Comparison of ENCODE assay signal across 7 cellular contexts in genomic region chr4:88033309-88033708, GRCh38. TPM values are rescaled to one million over a fixed set of nuclear protein-coding genes. Genes with fewer than 3 reads are reported as not detected.
DNase-seq lines count a peak whose midpoint lies in the region; ATAC-seq, FAIRE-seq and TF ChIP-seq lines count a peak whose summit lies in the region.

No MANE protein-coding gene starts in this region.

- H3K14ac ChIP-seq in H1 (ENCODE audit: insufficient read length), result no peak overlapping the region

- peak; percentile 72 to 78 for TF ChIP-seq RAD21 in H1 (IDR thresholded peaks at IDR 0.05 in 1 of 2, conservative IDR thresholded peaks at IDR 0.05 in 1 of 2; ENCODE audit: low read depth in 2 of 2, low read length in 2 of 2)

- no peak overlapping the region for H2BK12ac ChIP-seq in H1 (ENCODE audit: low read depth, low read length)

- H3K79me2 ChIP-seq in DOHH2 (ENCODE audit: control insufficient read depth, low read length), result no peaks in the 10 kb centered on the region; the same call in 1 of the 2 replicates
- H3K79me2 ChIP-seq in H1 (ENCODE audit: control insufficient read depth in 1 of 2, insufficient read depth in 2 of 2, low read length in 2 of 2), result peaks cover 0 to 6% of the 10 kb centered on the region in 2 experiments; a peak in 1 of 4 replicates

- ATAC-seq in GM21360 (IDR thresholded peaks at IDR 0.05; ENCODE audit: unreplicated experiment), result peak; percentile 58
- no peak for ATAC-seq in GM21737 (IDR thresholded peaks at IDR 0.05; ENCODE audit: unreplicated experiment)

- peaks cover 2% of the 10 kb centered on the region; the same call in 1 of the 2 replicates for H3K79me1 ChIP-seq in H1 (ENCODE audit: low read depth, low read length)

- H3K9ac ChIP-seq in H1 (replicated peaks in 1 of 4; ENCODE audit: extremely low read depth in 1 of 4, low read depth in 3 of 4, low read length in 3 of 4), result no peak overlapping the region

- H3K4me1 ChIP-seq in DOHH2 (ENCODE audit: control insufficient read depth, low read length) (no peaks in the 10 kb centered on the region), H1 (replicated peaks in 1 of 4; ENCODE audit: control insufficient read depth in 3 of 4, insufficient read depth in 4 of 4, low read length in 3 of 4) (no peaks in the 10 kb centered on the region)

- DNase-seq in LHCN-M2 (ENCODE audit: low read depth), result peak; percentile 66
- peak; percentile 4 for DNase-seq in T-helper 9 cell
- DNase-seq in H1 (ENCODE audit: low read depth in 1 of 2, low spot score in 2 of 2), result no peak
- DNase-seq in midbrain (lab: John Stamatoyannopoulos, UW), result peak; percentile 25

- H3K9me3 ChIP-seq in DOHH2 (ENCODE audit: control insufficient read depth, insufficient read depth, low read length) (no peaks in the 10 kb centered on the region), H1 (ENCODE audit: insufficient read depth in 2 of 2, low read depth in 1 of 2, low read length in 1 of 2) (no peaks in the 10 kb centered on the region)

- no peak overlapping the region for H4K8ac ChIP-seq in H1 (ENCODE audit: extremely low read depth, insufficient read depth, low read length)

- H3K27me3 ChIP-seq in DOHH2 (ENCODE audit: control insufficient read depth, low read length), result no peaks in the 10 kb centered on the region
- no peaks in the 10 kb centered on the region for H3K27me3 ChIP-seq in H1 (replicated peaks in 1 of 4; ENCODE audit: control insufficient read depth in 3 of 4, extremely low read depth in 1 of 4, insufficient read depth in 3 of 4, low read length in 3 of 4)

- H2BK120ac ChIP-seq in H1 (replicated peaks; ENCODE audit: low read depth, low read length), result no peak overlapping the region

- no peak overlapping the region for H3K56ac ChIP-seq in H1 (replicated peaks; ENCODE audit: insufficient read length, low read depth, low read length)

- TF ChIP-seq EP300 in H1 (IDR thresholded peaks at IDR 0.05; ENCODE audit: borderline replicate concordance in 1 of 2, low read depth in 2 of 2, low read length in 2 of 2), result no peak

- no peak overlapping the region for H2BK20ac ChIP-seq in H1 (ENCODE audit: low read length)

- TF ChIP-seq POLR2A in H1 (IDR thresholded peaks at IDR 0.05; ENCODE audit: control extremely low read depth in 1 of 2, low read depth in 2 of 2, low read length in 2 of 2), result no peak

- CTCF ChIA-PET in H1 (lab: Charles Lee; ENCODE audit: partially characterized antibody), result interaction anchor here (0.6 to 3.3 kb wide), 39 partner anchors 9 to 657 kb away, joined by 3 to 46 read pairs (median 4); no protein-coding TSS in a partner anchor

- H3K9me2 ChIP-seq in DOHH2 (replicated peaks; ENCODE audit: control insufficient read depth, low read length), result no peaks in the 10 kb centered on the region

- no peak overlapping the region for H3K18ac ChIP-seq in H1 (ENCODE audit: extremely low read depth, low read length)

- peaks cover 54% of the 10 kb centered on the region for H3K36me3 ChIP-seq in DOHH2 (ENCODE audit: control insufficient read depth, low read length)
- H3K36me3 ChIP-seq in H1 (ENCODE audit: control insufficient read depth in 2 of 4, insufficient read depth in 4 of 4, low read length in 3 of 4), result peaks cover 10 to 37% (median 24%) of the 10 kb centered on the region in 4 experiments; a peak in 6 of 8 replicates

- H3K4me2 ChIP-seq in DOHH2 (ENCODE audit: low read length) (no peak overlapping the region), H1 (ENCODE audit: insufficient read depth in 1 of 2, low read depth in 2 of 2, low read length in 2 of 2) (no peak overlapping the region)

- H3K23ac ChIP-seq in H1 (ENCODE audit: insufficient read length), result no peak overlapping the region

- H2BK5ac ChIP-seq in H1 (ENCODE audit: low read depth, low read length), result no peak overlapping the region

- POLR2A ChIA-PET in H1 (lab: Charles Lee; ENCODE audit: partially characterized antibody), result interaction anchor here (0.8 to 1.6 kb wide), 4 partner anchors 9 to 25 kb away, joined by 3 to 7 read pairs (median 3); no protein-coding TSS in a partner anchor

- no peak overlapping the region for H3K27ac ChIP-seq in DOHH2 (ENCODE audit: low read depth, low read length)
- no peak overlapping the region for H3K27ac ChIP-seq in H1 (ENCODE audit: low read depth, low read length)

- no peak overlapping the region for H3K4ac ChIP-seq in H1 (replicated peaks; ENCODE audit: insufficient read length, low read depth, low read length)

- H3K4me3 ChIP-seq in DOHH2 (ENCODE audit: low read length) (no peak overlapping the region), H1 (ENCODE audit: extremely low read depth in 1 of 4, insufficient read depth in 2 of 4, low read depth in 3 of 4, low read length in 4 of 4) (no peak overlapping the region)

- H2BK15ac ChIP-seq in H1 (ENCODE audit: low read length), result no peak overlapping the region

- peak; percentile 62 for TF ChIP-seq CTCF in DOHH2 (IDR thresholded peaks at IDR 0.05; ENCODE audit: low read depth, low read length, poor library complexity, severe bottlenecking)
- peak in 2 of 3 experiments; percentile 55 to 61; a peak in 2 of 4 replicates for TF ChIP-seq CTCF in H1 (IDR thresholded peaks at IDR 0.05; ENCODE audit: control extremely low read depth in 1 of 3, insufficient read depth in 1 of 3, low read depth in 1 of 3, low read length in 3 of 3)

- no peaks in the 10 kb centered on the region for H3K23me2 ChIP-seq in H1 (ENCODE audit: low read depth, low read length)

- no peaks in the 10 kb centered on the region for H3F3A ChIP-seq in DOHH2 (ENCODE audit: control insufficient read depth, insufficient read depth)

- FAIRE-seq in H1 (lab: Jason Lieb, UNC), result peak; percentile 32

- no peak overlapping the region for H2AK5ac ChIP-seq in H1 (ENCODE audit: low read depth, low read length)

- H4K91ac ChIP-seq in H1 (replicated peaks; ENCODE audit: insufficient read length, low read length), result no peak overlapping the region

- H2AFZ ChIP-seq in H1 (ENCODE audit: low read length), result no peak overlapping the region

- no peak overlapping the region for H4K5ac ChIP-seq in H1 (ENCODE audit: insufficient read length, low read depth, low read length)

- H4K20me1 ChIP-seq in DOHH2 (ENCODE audit: control insufficient read depth, insufficient read depth, low read depth, low read length) (peaks cover 4% of the 10 kb centered on the region), H1 (replicated peaks in 1 of 2; ENCODE audit: control insufficient read depth in 1 of 2, insufficient read depth in 2 of 2, low read length in 2 of 2) (peaks cover 0 to 5% of the 10 kb centered on the region in 2 experiments)

TF ChIP-seq in H1, 55 proteins besides CTCF, POLR2A, EP300 and RAD21:
- TF ChIP-seq TAF7 (optimal IDR thresholded peaks at IDR 0.05; ENCODE audit: borderline replicate concordance, low read depth, low read length) (no peak), CBX8 (IDR thresholded peaks at IDR 0.05; ENCODE audit: borderline replicate concordance, low read depth, low read length) (no peak), SP4 (IDR thresholded peaks at IDR 0.05; ENCODE audit: low read length) (no peak)
TF ChIP-seq in H1: peak in this region for 0.

RNA-seq across cellular contexts. Expression of gene PKD2, which starts 25.9 kb away (rescaled TPM):
- total RNA-seq in LHCN-M2 (2014; rRNA removed), result 42.1 and 57.7 TPM in 2 replicates
- 32.7 TPM for polyA plus RNA-seq in LHCN-M2 (2012)
- total RNA-seq in H1 (2021; fragmentation: NEBNext Ultra II Directional; extraction: Animal tissue kit (Norgen Biotek cat#: 25700)), result 29.4 and 32.0 TPM in 2 replicates
- 10.4 and 16.0 TPM in 2 replicates for polyA plus RNA-seq in H1 (2011; rRNA removed)
- polyA plus RNA-seq in H1 (2011; cell fraction: cytosol; rRNA removed), result 28.6 TPM
- polyA plus RNA-seq in H1 (2011; cell fraction: nucleus; rRNA removed), result 18.6 TPM
- 34.6 to 43.2 TPM (median 39.0 TPM) in 4 replicates for polyA plus RNA-seq in H1 (2012, experiment 1 of 2)
- 2.2 TPM for polyA plus RNA-seq in H1 (2012, experiment 2 of 2)
- 28.4 TPM for polyA plus RNA-seq in H1 (2013, experiment 1 of 2)
- polyA plus RNA-seq in H1 (2013, experiment 2 of 2), result 28.6 TPM
- polyA minus RNA-seq in H1 (2011; rRNA and poly(A)+ RNA removed), result 41.7 and 57.9 TPM in 2 replicates
- polyA minus RNA-seq in H1 (2011; cell fraction: cytosol; rRNA and poly(A)+ RNA removed), result 19.6 TPM
- polyA minus RNA-seq in H1 (2011; cell fraction: nucleus; rRNA and poly(A)+ RNA removed), result 56.0 TPM

RNA-seq across cellular contexts. Expression of gene SPP1, which starts 57.8 kb away (rescaled TPM):
- total RNA-seq in LHCN-M2 (2014; rRNA removed), result 0.11 TPM in 1 of 2 replicates, not detected in the other
- polyA plus RNA-seq in LHCN-M2 (2012), result 0.57 TPM
- 22.3 and 26.5 TPM in 2 replicates for total RNA-seq in H1 (2021; fragmentation: NEBNext Ultra II Directional; extraction: Animal tissue kit (Norgen Biotek cat#: 25700))
- 10.1 and 13.7 TPM in 2 replicates for polyA plus RNA-seq in H1 (2011; rRNA removed)
- polyA plus RNA-seq in H1 (2011; cell fraction: cytosol; rRNA removed), result 13.1 TPM
- polyA plus RNA-seq in H1 (2011; cell fraction: nucleus; rRNA removed), result 18.0 TPM
- polyA plus RNA-seq in H1 (2012, experiment 1 of 2), result 10.5 to 20.8 TPM (median 13.8 TPM) in 4 replicates
- 1.6 TPM for polyA plus RNA-seq in H1 (2012, experiment 2 of 2)
- 85.8 TPM for polyA plus RNA-seq in H1 (2013, experiment 1 of 2)
- polyA plus RNA-seq in H1 (2013, experiment 2 of 2), result 106 TPM
- 19.6 and 21.0 TPM in 2 replicates for polyA minus RNA-seq in H1 (2011; rRNA and poly(A)+ RNA removed)
- polyA minus RNA-seq in H1 (2011; cell fraction: cytosol; rRNA and poly(A)+ RNA removed), result 5.9 TPM
- 7.3 TPM for polyA minus RNA-seq in H1 (2011; cell fraction: nucleus; rRNA and poly(A)+ RNA removed)

Comparison
In these comparisons a context has a peak if more than half of its experiments do, and no peak if none do; other contexts are left out.
1. DNase-seq: peak in LHCN-M2 (single experiment), T-helper 9 cell (single experiment) and midbrain (single experiment); none in H1 (0 of 2).
2. RNA of gene SPP1, which starts 57.8 kb away (total RNA-seq): 22.3 to 26.5 TPM in H1; 0.11 TPM in LHCN-M2; every median in the first group is over 10 times any median in the second.